Comparison of ENCODE assay signal across 1 cellular context in genomic region chr5:78056901-78057514, GRCh38.
TF ChIP-seq lines count a peak whose summit lies in the region.

No MANE protein-coding gene starts in this region.

TF ChIP-seq in A549, 52 proteins besides CTCF, POLR2A, EP300 and RAD21 (continued from another document):
- TF ChIP-seq FOSB (CRISPR knock-in tag; IDR thresholded peaks at IDR 0.05) (no peak), PBX3 (IDR thresholded peaks at IDR 0.05) (no peak), RNF2 (IDR thresholded peaks at IDR 0.05; ENCODE audit: borderline replicate concordance, low read depth) (no peak), ATOH8 (CRISPR knock-in tag; IDR thresholded peaks at IDR 0.05; ENCODE audit: low read depth) (no peak), NR3C1 (IDR thresholded peaks at IDR 0.05) (no peak), EHF (CRISPR knock-in tag; IDR thresholded peaks at IDR 0.05) (no peak), RFX5 (IDR thresholded peaks at IDR 0.05) (no peak), HOXB5 (CRISPR knock-in tag; IDR thresholded peaks at IDR 0.05) (no peak), CHD4 (IDR thresholded peaks at IDR 0.05; ENCODE audit: borderline replicate concordance) (no peak), HEYL (CRISPR knock-in tag; IDR thresholded peaks at IDR 0.05) (no peak), HMGXB4 (CRISPR knock-in tag; IDR thresholded peaks at IDR 0.05; ENCODE audit: borderline replicate concordance) (no peak)
